16 cellular contexts compared by ENCODE assay signal in the genomic region with DNA sequence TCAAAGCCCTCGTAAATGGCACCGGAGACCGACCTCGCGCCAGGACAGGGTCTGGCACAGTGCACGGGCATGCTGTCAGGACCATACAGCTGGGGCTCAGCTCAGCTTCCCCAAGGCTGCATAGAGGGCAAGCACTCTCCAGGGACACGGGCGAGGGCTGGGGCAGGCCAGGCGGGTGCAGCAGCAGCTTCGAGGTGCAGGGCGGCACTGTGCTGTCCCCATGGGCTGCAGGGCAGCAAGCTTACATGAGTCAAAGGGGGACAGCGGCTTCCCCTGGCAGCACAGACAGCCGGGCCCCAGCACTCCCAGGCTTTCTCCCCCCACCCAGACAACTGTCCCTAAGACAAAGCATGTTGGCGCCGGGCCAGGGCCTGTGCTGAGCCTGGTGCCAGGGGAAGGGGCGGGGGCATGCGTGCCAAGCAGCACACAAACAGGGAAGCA. TPM values are rescaled to one million over a fixed set of nuclear protein-coding genes. Genes with fewer than 3 reads are reported as not detected.
DNase-seq lines count a peak whose midpoint lies in the region; ATAC-seq and TF ChIP-seq lines count a peak whose summit lies in the region.
"Had no signal": no experiment of that assay in that cellular context is flagged by ENCODE, and none has a peak within 500 bp of the region (broad histone marks: within the 10 kb centered on the region; RNA-seq: fewer than 3 reads in every experiment).

No MANE protein-coding gene starts in this region.

- 77 to 88% (median 82%) methylated on average over 10 to 17 of the region's 17 CpGs for WGBS in heart left ventricle, 4 donors
- WGBS in thyroid gland, 2 donors, result 81 to 93% methylated on average over 9 of the region's 17 CpGs

- H3K36me3 ChIP-seq in heart left ventricle (peaks cover 0 to 6% (median 0%) of the 10 kb centered on the region in 9 donors), thyroid gland (no peaks in the 10 kb centered on the region)
- H3K36me3 ChIP-seq: HAP-1, MG63 had no signal

- no peak overlapping the region for H3K4me3 ChIP-seq in heart left ventricle
- H3K4me3 ChIP-seq in thyroid gland (replicated peaks in 1 of 3), result no peak overlapping the region
- H3K4me3 ChIP-seq: esophagus muscularis mucosa, HAP-1, MG63, SJSA1 had no signal

- H3K4me1 ChIP-seq in heart left ventricle, result peaks cover 0 to 35% (median 18%) of the 10 kb centered on the region in 12 donors
- peaks cover 0 to 6% of the 10 kb centered on the region in 2 donors for H3K4me1 ChIP-seq in thyroid gland
- H3K4me1 ChIP-seq: HAP-1, SJSA1 had no signal

- H3K9me3 ChIP-seq in heart left ventricle (no peaks in the 10 kb centered on the region), thyroid gland (no peaks in the 10 kb centered on the region)
- H3K9me3 ChIP-seq: esophagus muscularis mucosa, HAP-1, MG63 had no signal

- TF ChIP-seq POLR2A in heart left ventricle (IDR thresholded peaks at IDR 0.05), result no peak
- no peak for TF ChIP-seq POLR2A in thyroid gland (IDR thresholded peaks at IDR 0.05)

- H3K27me3 ChIP-seq in heart left ventricle, result no peaks in the 10 kb centered on the region
- no peaks in the 10 kb centered on the region for H3K27me3 ChIP-seq in thyroid gland
- H3K27me3 ChIP-seq: esophagus muscularis mucosa, MG63, SJSA1 had no signal

- no peak for TF ChIP-seq CTCF in heart left ventricle (IDR thresholded peaks at IDR 0.05)
- no peak for TF ChIP-seq CTCF in VCaP (conservative IDR thresholded peaks at IDR 0.05)
- TF ChIP-seq CTCF in thyroid gland (IDR thresholded peaks at IDR 0.05), result no peak

- H3K27ac ChIP-seq in heart left ventricle (no peak overlapping the region), VCaP (peak overlapping the region; percentile 44), thyroid gland (no peak overlapping the region)
- H3K27ac ChIP-seq: esophagus muscularis mucosa, SJSA1 had no signal

- intact Hi-C loops in Right ventricle myocardium superior (cut with DNase I), result loop anchor here (5.0 kb wide), 1 partner anchor 173 kb away; the partner anchor contains the start of gene SLC22A23
- intact Hi-C loops in heart left ventricle (cut with DNase I), result loop anchor here in 6 of 10 donors (5.0 to 10.0 kb wide), 3 partner anchors 170 to 600 kb away; partner anchors contain the start of gene SLC22A23 (in 6 of the 6)
- intact Hi-C loops in thyroid gland (cut with DNase I), result no loop called here

- peak; percentile 51 for DNase-seq in Right ventricle myocardium superior
- no peak for DNase-seq in heart left ventricle
- DNase-seq in medulla oblongata (ENCODE audit: extremely low spot score), result peak; percentile 48
- DNase-seq in effector CD4-positive, alpha-beta T cell, result no peak
- DNase-seq in thyroid gland, result no peak
- DNase-seq in NCI-H526 (lab: John Stamatoyannopoulos, UW), result no peak
- DNase-seq in stimulated activated naive CD8-positive, alpha-beta T cell treated with anti-CD3 and anti-CD28 coated beads, Interleukin-15, Interleukin-2, amounts not matched to agents 100 U/mL and 50 U/mL, for 24 hours, result no peak
- DNase-seq: activated CD8-positive, alpha-beta memory T cell treated with anti-CD3 and anti-CD28 coated beads, Interleukin-2, amount 50 U/mL, for 48 hours; MG63; occipital lobe; WERI-Rb-1 had no signal

- ATAC-seq in Right ventricle myocardium superior (ENCODE audit: poor library complexity) (no peak), heart left ventricle (no peak)
- no peak for ATAC-seq in stimulated activated naive CD8-positive, alpha-beta T cell treated with anti-CD3 and anti-CD28 coated beads, Interleukin-15, Interleukin-2, amounts not matched to agents 100 U/mL and 50 U/mL, for 24 hours

RNA-seq across cellular contexts. Expression of gene PSMG4, which starts 25.7 kb away (rescaled TPM):
- total RNA-seq in Right ventricle myocardium superior, result 8.9 TPM
- 10 to 100 TPM in 4 of 9 donors, 1 to 10 TPM in 5; 6.2 to 12.6 (median 9.7) TPM for total RNA-seq in heart left ventricle
- polyA plus RNA-seq in heart left ventricle, result 10 to 100 TPM in 1 of 2 donors, 1 to 10 TPM in 1; 8.7 to 21.7 TPM
- 10 to 100 TPM; 19.6 to 41.8 (median 34.4) TPM for total RNA-seq in thyroid gland

RNA-seq across cellular contexts. Expression of gene TUBB2B, which starts 57.0 kb away (rescaled TPM):
- total RNA-seq in Right ventricle myocardium superior (1.3 TPM), heart left ventricle (1 to 10 TPM in 8 of 9 donors, under 1 TPM in 1; 0.90 to 3.4 (median 1.5) TPM), thyroid gland (1 to 10 TPM in 3 of 4 donors, not detected in 1; 1.1 to 6.1 (median 3.5) TPM)
- polyA plus RNA-seq in heart left ventricle, result 1 to 10 TPM; 1.1 to 2.8 TPM
- total RNA-seq: B cell had no signal

Comparison
In these comparisons a context has a peak if more than half of its experiments do, and no peak if none do; other contexts are left out.
1. DNase-seq: peak in Right ventricle myocardium superior (single experiment) and medulla oblongata (single experiment); none in heart left ventricle (0 of 5), effector CD4-positive, alpha-beta T cell (single experiment), thyroid gland (0 of 2), NCI-H526 (0 of 2) and stimulated activated naive CD8-positive, alpha-beta T cell treated with anti-CD3 and anti-CD28 coated beads, Interleukin-15, Interleukin-2, amounts not matched to agents 100 U/mL and 50 U/mL, for 24 hours (single experiment).